8 cellular contexts compared by ENCODE assay signal in the genomic region with DNA sequence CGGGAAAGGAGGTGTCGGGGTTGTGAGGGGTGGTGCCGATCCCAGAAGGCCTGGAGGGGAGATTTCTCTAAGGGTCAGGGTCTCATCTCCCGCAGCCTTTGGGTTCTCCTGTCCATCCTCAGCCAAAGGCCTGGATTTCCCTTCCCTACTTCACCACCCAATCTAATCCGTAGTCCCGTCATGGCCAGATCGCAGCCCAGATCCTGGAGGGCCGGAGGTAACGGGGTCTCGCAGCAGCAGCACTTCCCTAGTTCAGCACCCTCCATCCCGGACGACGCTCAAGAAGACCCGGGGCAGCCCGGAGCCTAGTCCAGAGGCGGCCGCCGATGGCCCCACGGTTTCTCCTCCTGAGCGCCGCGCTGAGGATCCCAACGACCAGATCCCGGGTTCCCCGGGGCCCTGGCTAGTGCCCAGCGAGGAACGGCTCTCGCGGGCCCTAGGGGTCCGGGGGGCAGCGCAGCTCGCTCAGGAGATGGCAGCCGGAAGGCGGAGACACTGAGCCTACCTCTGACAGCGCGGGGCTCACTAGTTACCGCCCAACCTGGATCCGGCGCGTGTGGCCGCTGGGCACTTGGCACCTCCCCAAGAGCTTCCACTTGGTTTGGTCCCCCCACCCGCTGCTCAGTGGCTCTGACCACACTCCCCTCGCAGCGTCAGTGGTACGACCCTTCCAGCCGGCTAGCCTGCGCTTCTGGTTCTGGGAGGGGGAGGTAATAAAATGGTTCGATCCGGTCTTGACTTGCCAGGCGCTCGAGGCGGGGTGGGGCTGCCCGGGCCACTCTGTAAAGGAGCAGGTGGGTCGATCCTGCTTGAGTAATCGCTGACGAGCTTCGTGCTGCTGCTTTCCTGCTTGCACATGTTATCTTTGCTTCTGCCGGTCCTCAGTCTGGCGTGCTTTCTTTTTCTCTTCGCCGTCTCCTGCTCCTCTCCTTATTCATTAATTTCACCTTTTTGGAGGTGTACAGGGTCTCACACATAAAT. TPM values are rescaled to one million over a fixed set of nuclear protein-coding genes. Genes with fewer than 3 reads are reported as not detected.
DNase-seq lines count a peak whose midpoint lies in the region; ATAC-seq, FAIRE-seq and TF ChIP-seq lines count a peak whose summit lies in the region.

No MANE protein-coding gene starts in this region.

- H3K4me1 ChIP-seq in RWPE2 (ENCODE audit: insufficient read depth, poor library complexity, severe bottlenecking) (peaks cover 6% of the 10 kb centered on the region), tibial artery (peaks cover 0 to 25% (median 9%) of the 10 kb centered on the region in 4 donors)

- peak overlapping the region; percentile 30 for H3K4me3 ChIP-seq in RWPE2 (ENCODE audit: severe bottlenecking)
- H3K4me3 ChIP-seq in tibial artery, result peak overlapping the region; percentile 54 to 58

- peak; percentile 61 for DNase-seq in HPDE6-E6E7 (ENCODE audit: extremely low spot score)
- DNase-seq in RWPE2 (ENCODE audit: low spot score), result peak; percentile 92
- DNase-seq in activated naive CD4-positive, alpha-beta T cell treated with Interleukin-2 at 50 U/mL for 16 hours, result peak; percentile 76
- peak; percentile 57 to 61 for DNase-seq in frontal cortex (ENCODE audit: low spot score in 2 of 2)
- peak in 46 of 56 donors; percentile 1 to 75 (median 39) for DNase-seq in nucleus accumbens (lab: John Stamatoyannopoulos, UW)
- DNase-seq in tibial artery, result peak; percentile 74 to 92
- DNase-seq in D721Med (ENCODE audit: insufficient read length, low spot score), result no peak

- H3K9me3 ChIP-seq in RWPE2 (ENCODE audit: severe bottlenecking), result no peaks in the 10 kb centered on the region
- no peaks in the 10 kb centered on the region for H3K9me3 ChIP-seq in tibial artery

- H3K36me3 ChIP-seq in RWPE2 (ENCODE audit: low read depth) (no peaks in the 10 kb centered on the region), tibial artery (no peaks in the 10 kb centered on the region)

- intact Hi-C loops in tibial artery (cut with DNase I; ENCODE audit: low total_unique reads), result no loop called here

- H3K27ac ChIP-seq in RWPE2 (ENCODE audit: poor library complexity, severe bottlenecking), result peak overlapping the region; percentile 99
- H3K27ac ChIP-seq in tibial artery, result peak overlapping the region; percentile 90 to 97

- peak; percentile 48 for ATAC-seq in GM18502 (IDR thresholded peaks at IDR 0.05; ENCODE audit: poor library complexity, unreplicated experiment)
- peak; percentile 60 for ATAC-seq in RWPE2 (ENCODE audit: low read depth)

- TF ChIP-seq CTCF in RWPE2 (IDR thresholded peaks at IDR 0.05; ENCODE audit: poor library complexity, severe bottlenecking), result peak; percentile 36
- TF ChIP-seq CTCF in tibial artery (IDR thresholded peaks at IDR 0.05), result peak in 1 of 2 experiments; percentile 29
- TF ChIP-seq CTCF in D721Med (IDR thresholded peaks at IDR 0.05; ENCODE audit: insufficient read depth, missing control alignments), result no peak

- FAIRE-seq in frontal cortex (lab: Jason Lieb, UNC) (no peak), D721Med (lab: Jason Lieb, UNC) (no peak)

- no peaks in the 10 kb centered on the region for H3K27me3 ChIP-seq in RWPE2 (ENCODE audit: insufficient read depth, poor library complexity, severe bottlenecking)
- no peaks in the 10 kb centered on the region for H3K27me3 ChIP-seq in tibial artery

RNA-seq across cellular contexts. Expression of a gene that starts 3.6 kb away (rescaled TPM):
- total RNA-seq in frontal cortex, result 2.4 TPM

RNA-seq across cellular contexts. Expression of a gene that starts 5.5 kb away (rescaled TPM):
- 0.82 TPM for total RNA-seq in frontal cortex

RNA-seq across cellular contexts. Expression of a gene that starts 20.0 kb away (rescaled TPM):
- under 0.01 TPM for total RNA-seq in frontal cortex

RNA-seq across cellular contexts. Expression of a gene that starts 33.8 kb away (rescaled TPM):
- 151 TPM for total RNA-seq in frontal cortex

RNA-seq across cellular contexts. Expression of a gene that starts 42.7 kb away (rescaled TPM):
- 16.3 TPM for total RNA-seq in frontal cortex
